In the genomic region with DNA sequence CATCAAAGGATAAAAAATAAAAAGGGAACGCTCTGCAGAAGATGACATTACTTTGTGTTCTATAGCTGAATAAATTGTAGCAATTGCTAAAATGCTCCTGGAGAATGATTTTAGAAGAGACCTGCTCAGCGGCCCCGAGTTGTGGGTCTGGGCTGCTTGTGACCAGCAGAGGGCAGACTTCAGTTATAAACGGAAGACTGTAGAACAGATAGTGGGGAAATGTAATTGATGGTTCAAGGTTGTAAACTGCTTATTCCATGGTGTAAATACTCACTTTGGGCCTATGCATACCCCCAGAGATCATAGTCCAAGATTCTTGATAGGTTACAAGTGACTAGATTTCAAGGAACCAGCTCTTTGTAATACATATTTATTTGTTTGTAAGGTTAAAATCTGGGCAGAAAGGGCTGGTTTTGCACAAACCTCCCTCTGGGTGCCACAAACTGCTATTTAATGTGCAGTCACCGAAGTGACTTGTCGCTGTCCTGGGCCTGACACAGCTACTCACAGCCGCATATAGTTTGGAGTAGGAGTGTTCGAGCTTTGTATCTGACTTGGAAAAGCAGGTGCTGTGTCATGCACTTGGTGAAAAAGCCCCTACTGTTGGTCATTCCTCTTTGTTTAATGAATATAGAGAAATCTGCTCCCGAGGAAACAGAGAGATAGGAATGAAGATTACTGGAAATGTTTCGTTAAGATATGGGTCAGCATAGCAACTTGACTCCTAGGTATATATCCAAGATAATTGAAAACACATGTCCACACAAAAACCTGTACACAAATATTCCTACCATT, we compare ENCODE assay signal across 7 cellular contexts. TPM values are rescaled to one million over a fixed set of nuclear protein-coding genes. Genes with fewer than 3 reads are reported as not detected.
DNase-seq lines count a peak whose midpoint lies in the region; ATAC-seq, FAIRE-seq and TF ChIP-seq lines count a peak whose summit lies in the region.

No MANE protein-coding gene starts in this region.

- TF ChIP-seq POLR2A in GM12892 (IDR thresholded peaks at IDR 0.05; ENCODE audit: low read depth, low read length) (no peak), body of pancreas (IDR thresholded peaks at IDR 0.05) (no peak)

- no peak overlapping the region for H3K4me3 ChIP-seq in body of pancreas

- H3K27ac ChIP-seq in body of pancreas, result no peak overlapping the region

- WGBS in body of pancreas, 2 donors, result 16 to 20% methylated on average over 10 of the region's 10 CpGs

- H3K27me3 ChIP-seq in body of pancreas, result no peaks in the 10 kb centered on the region

- intact Hi-C loops in body of pancreas (cut with DNase I), result loop anchor here (10.0 kb wide), 1 partner anchor 233 kb away; no protein-coding TSS in a partner anchor

- TF ChIP-seq CTCF in body of pancreas (IDR thresholded peaks at IDR 0.05), result peak; percentile 59 to 97 (median 77)

- H3K36me3 ChIP-seq in body of pancreas (replicated peaks in 1 of 2; ENCODE audit: insufficient read depth in 1 of 2, low read depth in 2 of 2), result no peaks in the 10 kb centered on the region

- no peaks in the 10 kb centered on the region for H3K9me3 ChIP-seq in body of pancreas

- DNase-seq in GM12892 (ENCODE audit: insufficient read length) (no peak), NCI-H1930 (lab: John Stamatoyannopoulos, UW) (peak; percentile 23 to 44), UCSD-AML1 (lab: John Stamatoyannopoulos, UW; ENCODE audit: unreplicated experiment) (peak; percentile 43), body of pancreas (peak; percentile 74 to 83 (median 77)), inferior parietal cortex (ENCODE audit: extremely low spot score) (peak; percentile 87)
- DNase-seq in stimulated activated CD4-positive, alpha-beta T cell treated with anti-CD3 and anti-CD28 coated beads, Interleukin-1b, Interleukin-23, amount 100 ng/mL, for 24 hours (ENCODE audit: low read depth in 4 of 4, low spot score in 1 of 4), result peak; percentile 26 to 53 (median 44)

- peak; percentile 55 for ATAC-seq in HG02852 (IDR thresholded peaks at IDR 0.05; ENCODE audit: unreplicated experiment)
- peak; percentile 55 for ATAC-seq in body of pancreas

- FAIRE-seq in GM12892 (lab: Jason Lieb, UNC), result peak; percentile 76

- peaks cover 29% of the 10 kb centered on the region for H3K4me1 ChIP-seq in body of pancreas

RNA-seq across cellular contexts. Expression of gene NDUFB4, which starts 34.7 kb away (rescaled TPM):
- 288 TPM for polyA plus RNA-seq in GM12892 (2012; ENCODE audit: missing spikeins)
- 10 to 100 TPM; 15.8 to 60.7 TPM for total RNA-seq in body of pancreas
